2 cellular contexts compared by ENCODE assay signal in genomic region chr2:112187046-112187715, GRCh38.
TF ChIP-seq lines count a peak whose summit lies in the region.

No MANE protein-coding gene starts in this region.

TF ChIP-seq in HepG2, 621 proteins besides CTCF, POLR2A, EP300 and RAD21:
- TF ChIP-seq FOXA3 (CRISPR knock-in tag; IDR thresholded peaks at IDR 0.05) (no peak), SMC3 (IDR thresholded peaks at IDR 0.05; ENCODE audit: low read length) (no peak), ZNF414 (CRISPR knock-in tag; IDR thresholded peaks at IDR 0.05) (no peak), ZNF713 (CRISPR knock-in tag; IDR thresholded peaks at IDR 0.05) (no peak), ZNF768 (CRISPR knock-in tag; IDR thresholded peaks at IDR 0.05) (0 out of 2 replicates have a peak, but pooled peaks have one; percentile 12), RCOR2 (CRISPR knock-in tag; IDR thresholded peaks at IDR 0.05) (no peak), ARNT (IDR thresholded peaks at IDR 0.05) (no peak), CERS6 (CRISPR knock-in tag; IDR thresholded peaks at IDR 0.05) (no peak), GLI4 (CRISPR knock-in tag; IDR thresholded peaks at IDR 0.05; ENCODE audit: borderline replicate concordance) (no peak)

TF ChIP-seq in endothelial cell of umbilical vein, 7 proteins besides CTCF, POLR2A, EP300 and RAD21:
- TF ChIP-seq JUN (IDR thresholded peaks at IDR 0.05; ENCODE audit: borderline replicate concordance, insufficient read depth, insufficient read length, low read depth) (no peak), POLR2AphosphoS5 (IDR thresholded peaks at IDR 0.05; ENCODE audit: insufficient read depth, low read depth, low read length) (no peak), MAX (IDR thresholded peaks at IDR 0.05; ENCODE audit: insufficient read depth, insufficient read length) (no peak), EZH2 (IDR thresholded peaks at IDR 0.05; ENCODE audit: borderline replicate concordance, low read depth, low read length, severe bottlenecking) (no peak), MYC (IDR thresholded peaks at IDR 0.05; ENCODE audit: low read depth, low read length) (no peak), FOS (IDR thresholded peaks at IDR 0.05; ENCODE audit: borderline replicate concordance, insufficient read depth, low read length) (no peak)
